Comparison of ENCODE assay signal across 1 cellular context in the genomic region with DNA sequence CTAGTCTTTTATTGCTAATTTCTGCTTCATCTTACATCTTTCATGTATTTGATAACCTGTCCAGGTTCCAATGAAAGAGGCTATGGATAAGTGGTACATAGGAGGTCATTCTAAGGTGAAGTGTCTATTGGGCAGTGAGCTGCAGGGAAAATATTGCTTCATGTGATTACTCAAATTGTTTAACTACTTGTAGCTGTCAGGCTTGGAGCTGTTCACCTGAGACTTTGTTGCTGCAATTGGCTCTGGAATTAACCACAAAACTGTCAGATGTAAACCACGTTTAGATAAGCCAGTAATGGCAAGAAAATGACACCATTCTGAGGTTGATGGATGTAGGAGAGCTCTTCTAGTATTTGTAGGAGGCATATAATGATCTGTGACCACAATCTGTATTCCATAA.
TF ChIP-seq lines count a peak whose summit lies in the region.

No MANE protein-coding gene starts in this region.

TF ChIP-seq in SK-N-SH treated with all-trans-retinoic acid at 6 μM for 48 hours, 23 proteins besides CTCF, POLR2A, EP300 and RAD21 (continued from another document):
- TF ChIP-seq TOX (CRISPR knock-in tag; IDR thresholded peaks at IDR 0.05; ENCODE audit: borderline replicate concordance), result no peak
- TF ChIP-seq ZNF565 (CRISPR knock-in tag; conservative IDR thresholded peaks at IDR 0.05; ENCODE audit: low read depth), result no peak
